ENCODE assay signal across 8 cellular contexts in genomic region chr17:80877829-80878303, GRCh38.
DNase-seq lines count a peak whose midpoint lies in the region; ATAC-seq and TF ChIP-seq lines count a peak whose summit lies in the region.
"Had no signal": no experiment of that assay in that cellular context is flagged by ENCODE, and none has a peak within 500 bp of the region (broad histone marks: within the 10 kb centered on the region; RNA-seq: fewer than 3 reads in every experiment).

No MANE protein-coding gene starts in this region.

- peak overlapping the region; percentile 76 for H3K4me3 Mint-ChIP-seq in CD8-positive, alpha-beta T cell
- H3K4me3 Mint-ChIP-seq in H9 (no peak overlapping the region), naive B cell (peak overlapping the region in 5 of 8 donors; percentile 77 to 91 (median 88))
- H3K4me3 Mint-ChIP-seq in activated T-helper 1 cell treated with anti-CD3 and anti-CD28 coated beads, Interleukin-12 subunit alpha, Interleukin-12 subunit beta, Interleukin-2, Interleukin-4 antibody, amounts not matched to agents 30 ng/mL and 10 ng/mL and 1 ng/mL, durations not matched to agents 14 hours and 24 hours and 36 hours: peak overlapping the region; percentile 65

- H3K23ac ChIP-seq in H9 (ENCODE audit: insufficient read length, low read depth, low read length): no peak overlapping the region

- peaks cover 49% of the 10 kb centered on the region for H3K36me3 Mint-ChIP-seq in CD8-positive, alpha-beta T cell
- H3K36me3 Mint-ChIP-seq in H9 (ENCODE audit: insufficient read depth in 1 of 3, low read depth in 3 of 3) (peaks cover 14 to 37% (median 36%) of the 10 kb centered on the region in 3 experiments; a peak in 6 of 7 replicates), naive B cell (peaks cover 21% of the 10 kb centered on the region in 2 donors)
- peaks cover 55% of the 10 kb centered on the region for H3K36me3 Mint-ChIP-seq in activated T-helper 1 cell treated with anti-CD3 and anti-CD28 coated beads, Interleukin-12 subunit alpha, Interleukin-12 subunit beta, Interleukin-2, Interleukin-4 antibody, amounts not matched to agents 30 ng/mL and 10 ng/mL and 1 ng/mL, durations not matched to agents 14 hours and 24 hours and 36 hours (ENCODE audit: low read depth)

- peak overlapping the region; percentile 29 for H3K4me3 ChIP-seq in CD8-positive, alpha-beta T cell (ENCODE audit: low read depth, low read length)

- no peaks in the 10 kb centered on the region for H3K9me3 ChIP-seq in CD8-positive, alpha-beta T cell (ENCODE audit: low read length)
- H3K9me3 ChIP-seq in H9 (ENCODE audit: control insufficient read depth, low read depth, low read length): no peaks in the 10 kb centered on the region

- no peak overlapping the region for H2BK20ac ChIP-seq in H9 (ENCODE audit: low read depth, low read length, poor library complexity, severe bottlenecking)

- H3K9me3 Mint-ChIP-seq in CD8-positive, alpha-beta T cell: no peaks in the 10 kb centered on the region
- H3K9me3 Mint-ChIP-seq in H9 (peaks cover 0 to 2% of the 10 kb centered on the region in 2 experiments; a peak in 2 of 5 replicates), naive B cell (peaks cover 0 to 1% (median 0%) of the 10 kb centered on the region in 7 donors)
- H3K9me3 Mint-ChIP-seq in activated T-helper 1 cell treated with anti-CD3 and anti-CD28 coated beads, Interleukin-12 subunit alpha, Interleukin-12 subunit beta, Interleukin-2, Interleukin-4 antibody, amounts not matched to agents 30 ng/mL and 10 ng/mL and 1 ng/mL, durations not matched to agents 14 hours and 24 hours and 36 hours: no peaks in the 10 kb centered on the region

- in situ Hi-C loops in ACHN (cut with HindIII; ENCODE audit: low pct_ligation_motif_present, low pct_unique_long_range_greater_than_20kb, low sequenced_read_pairs): no loop called here

- peaks cover 32% of the 10 kb centered on the region for H3K4me1 Mint-ChIP-seq in CD8-positive, alpha-beta T cell (ENCODE audit: low read depth)
- H3K4me1 Mint-ChIP-seq in H9: peaks cover 39 to 54% of the 10 kb centered on the region in 2 experiments
- peaks cover 57% of the 10 kb centered on the region for H3K4me1 Mint-ChIP-seq in activated T-helper 1 cell treated with anti-CD3 and anti-CD28 coated beads, Interleukin-12 subunit alpha, Interleukin-12 subunit beta, Interleukin-2, Interleukin-4 antibody, amounts not matched to agents 30 ng/mL and 10 ng/mL and 1 ng/mL, durations not matched to agents 14 hours and 24 hours and 36 hours (ENCODE audit: low read depth)
- H3K4me1 Mint-ChIP-seq in naive B cell: peaks cover 16 to 50% (median 32%) of the 10 kb centered on the region in 3 donors

- no peaks in the 10 kb centered on the region for H3K23me2 ChIP-seq in H9 (ENCODE audit: insufficient read length, low read depth, low read length, poor library complexity, severe bottlenecking)

- H3K27me3 ChIP-seq in CD8-positive, alpha-beta T cell (ENCODE audit: insufficient read depth, low read length): no peaks in the 10 kb centered on the region
- H3K27me3 ChIP-seq in H9 (ENCODE audit: insufficient read depth, low read length): no peaks in the 10 kb centered on the region

- H3K27ac Mint-ChIP-seq in CD8-positive, alpha-beta T cell: peak overlapping the region; percentile 10
- peak overlapping the region in 1 of 3 experiments; percentile 91; a peak in 3 of 7 replicates for H3K27ac Mint-ChIP-seq in H9
- peak overlapping the region; percentile 96 for H3K27ac Mint-ChIP-seq in activated T-helper 1 cell treated with anti-CD3 and anti-CD28 coated beads, Interleukin-12 subunit alpha, Interleukin-12 subunit beta, Interleukin-2, Interleukin-4 antibody, amounts not matched to agents 30 ng/mL and 10 ng/mL and 1 ng/mL, durations not matched to agents 14 hours and 24 hours and 36 hours
- H3K27ac Mint-ChIP-seq in naive B cell: peak overlapping the region in 5 of 6 donors; percentile 94 to 99 (median 98)

- POLR2A ChIA-PET in CD8-positive, alpha-beta T cell (lab: Charles Lee): interaction anchor here (1.2 kb wide), 1 partner anchor 14 kb away, joined by 5 read pairs; no protein-coding TSS in a partner anchor

- TF ChIP-seq CTCF in CD8-positive, alpha-beta T cell (IDR thresholded peaks at IDR 0.05): no peak
- TF ChIP-seq CTCF in H9 (conservative IDR thresholded peaks at IDR 0.05): no peak

- no peak for DNase-seq in CD8-positive, alpha-beta T cell
- DNase-seq in H9 (no peak), naive B cell (no peak), ACHN (no peak), C1 segment of cervical spinal cord (lab: John Stamatoyannopoulos, UW) (no peak), GM03348 (ENCODE audit: low spot score) (no peak)
- DNase-seq in activated T-helper 1 cell treated with anti-CD3 and anti-CD28 coated beads, Interleukin-12 subunit alpha, Interleukin-12 subunit beta, Interleukin-2, Interleukin-4 antibody, amounts not matched to agents 30 ng/mL and 10 ng/mL and 1 ng/mL, durations not matched to agents 14 hours and 24 hours and 36 hours (ENCODE audit: low spot score): no peak

- no peak overlapping the region for H2AK5ac ChIP-seq in H9 (ENCODE audit: insufficient read length, low read length)

- ATAC-seq in CD8-positive, alpha-beta T cell: no peak
- ATAC-seq in naive B cell (ENCODE audit: low read depth in 2 of 2): no peak
- ATAC-seq: Panc1 had no signal

- peaks cover 29% of the 10 kb centered on the region for H3K4me1 ChIP-seq in CD8-positive, alpha-beta T cell (ENCODE audit: insufficient read depth, low read length)
- peaks cover 6% of the 10 kb centered on the region; the same call in 1 of the 2 replicates for H3K4me1 ChIP-seq in H9 (ENCODE audit: insufficient read depth, low read length)

- H3K4me2 ChIP-seq in H9 (ENCODE audit: insufficient read depth, insufficient read length, low read length): no peak overlapping the region

- H2BK15ac ChIP-seq in H9 (ENCODE audit: low read depth, low read length): no peak overlapping the region

- no peak overlapping the region for H2BK5ac ChIP-seq in H9 (ENCODE audit: insufficient read length, low read length)

- no CpG with 5 or more reads among the region's 12 CpGs for WGBS in H9 (ENCODE audit: extremely low coverage, insufficient read length, low lambda C conversion rate)

- H2AFZ ChIP-seq in H9 (ENCODE audit: low read length): no peak overlapping the region

- no peak overlapping the region for H4K5ac ChIP-seq in H9 (ENCODE audit: insufficient read length, low read depth, low read length)

- H4K20me1 ChIP-seq in H9 (ENCODE audit: control insufficient read depth, insufficient read depth, insufficient read length): no peaks in the 10 kb centered on the region

- intact Hi-C loops in CD8-positive, alpha-beta T cell (cut with DNase I, micrococcal nuclease): loop anchor here in 1 of 2 experiments (2.0 kb wide), 1 partner anchor 13 kb away; no protein-coding TSS in a partner anchor
- intact Hi-C loops in activated T-helper 1 cell treated with anti-CD3 and anti-CD28 coated beads, Interleukin-12 subunit alpha, Interleukin-12 subunit beta, Interleukin-2, Interleukin-4 antibody, amounts not matched to agents 30 ng/mL and 10 ng/mL and 1 ng/mL, durations not matched to agents 14 hours and 24 hours and 36 hours (cut with micrococcal nuclease): loop anchor here (1.0 to 5.0 kb wide), 9 partner anchors 10 to 414 kb away; no protein-coding TSS in a partner anchor

- H3K4ac ChIP-seq in H9 (ENCODE audit: low read depth, low read length): no peak overlapping the region

- H3K79me1 ChIP-seq in H9 (ENCODE audit: insufficient read depth, low read depth, low read length, poor library complexity, severe bottlenecking): no peaks in the 10 kb centered on the region

- CTCF ChIA-PET in CD8-positive, alpha-beta T cell (lab: Charles Lee): interaction anchor here (1.0 to 1.5 kb wide), 3 partner anchors 9 to 115 kb away, joined by 3 to 5 read pairs (median 3); no protein-coding TSS in a partner anchor

- H2BK12ac ChIP-seq in H9 (ENCODE audit: insufficient read length, low read depth, low read length): no peak overlapping the region

- no peak overlapping the region for H3K14ac ChIP-seq in H9 (ENCODE audit: insufficient read depth, low read length)

- peaks cover 3% of the 10 kb centered on the region for H3K36me3 ChIP-seq in CD8-positive, alpha-beta T cell (ENCODE audit: insufficient read depth, low read length)

- no peak overlapping the region for H4K8ac ChIP-seq in H9 (replicated peaks; ENCODE audit: insufficient read length, low read depth, low read length)

- no peak overlapping the region for H3K56ac ChIP-seq in H9 (ENCODE audit: insufficient read length, low read depth, low read length)

- no peak overlapping the region for H3K9ac ChIP-seq in H9 (ENCODE audit: extremely low read depth, insufficient read length, low read length)

- H3K27me3 Mint-ChIP-seq in CD8-positive, alpha-beta T cell (ENCODE audit: low read depth): no peaks in the 10 kb centered on the region
- H3K27me3 Mint-ChIP-seq in H9 (ENCODE audit: low read depth) (peaks cover 2% of the 10 kb centered on the region; the same call in 1 of the 2 replicates), naive B cell (no peaks in the 10 kb centered on the region)
- no peaks in the 10 kb centered on the region for H3K27me3 Mint-ChIP-seq in activated T-helper 1 cell treated with anti-CD3 and anti-CD28 coated beads, Interleukin-12 subunit alpha, Interleukin-12 subunit beta, Interleukin-2, Interleukin-4 antibody, amounts not matched to agents 30 ng/mL and 10 ng/mL and 1 ng/mL, durations not matched to agents 14 hours and 24 hours and 36 hours (ENCODE audit: insufficient read depth)

- H2BK120ac ChIP-seq in H9 (ENCODE audit: low read depth, low read length, poor library complexity, severe bottlenecking): no peak overlapping the region

- H3K27ac ChIP-seq in CD8-positive, alpha-beta T cell (ENCODE audit: low read depth, low read length): no peak overlapping the region
- H3K27ac ChIP-seq in H9 (ENCODE audit: insufficient read length, low read depth, low read length): no peak overlapping the region

- H3K79me2 ChIP-seq in H9 (ENCODE audit: insufficient read depth, low read length): no peaks in the 10 kb centered on the region

- H3T11ph ChIP-seq in H9 (ENCODE audit: low read length): no peak overlapping the region

- H4K91ac ChIP-seq in H9 (ENCODE audit: insufficient read length, low read depth, low read length): no peak overlapping the region

- peak overlapping the region; percentile 2 for H3K18ac ChIP-seq in H9 (ENCODE audit: insufficient read length, low read depth, low read length)

Comparison
In these comparisons a context has a peak if more than half of its experiments do, and no peak if none do; other contexts are left out.
1. H3K4me3 Mint-ChIP-seq: peak in CD8-positive, alpha-beta T cell (single experiment), activated T-helper 1 cell treated with anti-CD3 and anti-CD28 coated beads, Interleukin-12 subunit alpha, Interleukin-12 subunit beta, Interleukin-2, Interleukin-4 antibody, amounts not matched to agents 30 ng/mL and 10 ng/mL and 1 ng/mL, durations not matched to agents 14 hours and 24 hours and 36 hours (single experiment) and naive B cell (5 of 8); none in H9 (0 of 2).